ENCODE assay signal across 1 cellular context in the genomic region with DNA sequence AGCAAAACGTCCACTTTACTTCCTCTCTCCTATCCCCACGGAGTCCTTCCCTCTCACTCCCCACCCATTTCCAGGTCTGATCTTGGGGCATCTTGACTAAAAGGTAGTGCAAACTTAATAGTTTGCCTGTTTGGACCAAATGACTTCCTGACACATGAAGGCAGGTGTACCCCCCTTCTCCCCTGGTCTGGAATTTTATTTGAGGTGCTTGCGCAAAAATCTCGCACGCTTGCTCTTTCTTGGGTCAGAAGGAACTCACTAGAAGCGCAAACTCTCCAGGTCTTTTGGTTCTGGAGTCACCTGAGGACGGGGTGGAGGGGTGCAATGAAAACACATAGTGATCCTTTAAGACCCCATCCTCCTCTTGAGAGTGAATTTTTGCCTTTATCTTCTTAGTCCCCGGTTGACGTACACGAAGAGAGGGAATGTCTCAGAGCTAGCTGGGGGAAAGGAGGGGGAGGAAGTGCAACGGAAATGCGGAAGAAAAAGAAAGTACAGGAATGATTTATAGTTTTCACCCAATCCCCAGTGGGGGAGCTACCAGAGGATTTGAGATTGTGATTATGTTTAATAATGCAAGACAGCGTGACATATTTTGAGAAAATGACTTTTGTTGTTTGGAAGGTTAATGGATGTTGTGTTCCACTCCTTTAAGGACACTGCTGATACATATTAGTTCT.
TF ChIP-seq lines count a peak whose summit lies in the region.

No MANE protein-coding gene starts in this region.

TF ChIP-seq in WTC11, 78 proteins besides CTCF, POLR2A, EP300 and RAD21 (continued from another document):
- TF ChIP-seq, protein P1, sequence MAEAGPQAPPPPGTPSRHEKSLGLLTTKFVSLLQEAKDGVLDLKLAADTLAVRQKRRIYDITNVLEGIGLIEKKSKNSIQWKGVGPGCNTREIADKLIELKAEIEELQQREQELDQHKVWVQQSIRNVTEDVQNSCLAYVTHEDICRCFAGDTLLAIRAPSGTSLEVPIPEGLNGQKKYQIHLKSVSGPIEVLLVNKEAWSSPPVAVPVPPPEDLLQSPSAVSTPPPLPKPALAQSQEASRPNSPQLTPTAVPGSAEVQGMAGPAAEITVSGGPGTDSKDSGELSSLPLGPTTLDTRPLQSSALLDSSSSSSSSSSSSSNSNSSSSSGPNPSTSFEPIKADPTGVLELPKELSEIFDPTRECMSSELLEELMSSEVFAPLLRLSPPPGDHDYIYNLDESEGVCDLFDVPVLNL (CRISPR knock-in tag; IDR thresholded peaks at IDR 0.05; ENCODE audit: borderline replicate concordance, low read depth), result no peak
- TF ChIP-seq, protein P2, sequence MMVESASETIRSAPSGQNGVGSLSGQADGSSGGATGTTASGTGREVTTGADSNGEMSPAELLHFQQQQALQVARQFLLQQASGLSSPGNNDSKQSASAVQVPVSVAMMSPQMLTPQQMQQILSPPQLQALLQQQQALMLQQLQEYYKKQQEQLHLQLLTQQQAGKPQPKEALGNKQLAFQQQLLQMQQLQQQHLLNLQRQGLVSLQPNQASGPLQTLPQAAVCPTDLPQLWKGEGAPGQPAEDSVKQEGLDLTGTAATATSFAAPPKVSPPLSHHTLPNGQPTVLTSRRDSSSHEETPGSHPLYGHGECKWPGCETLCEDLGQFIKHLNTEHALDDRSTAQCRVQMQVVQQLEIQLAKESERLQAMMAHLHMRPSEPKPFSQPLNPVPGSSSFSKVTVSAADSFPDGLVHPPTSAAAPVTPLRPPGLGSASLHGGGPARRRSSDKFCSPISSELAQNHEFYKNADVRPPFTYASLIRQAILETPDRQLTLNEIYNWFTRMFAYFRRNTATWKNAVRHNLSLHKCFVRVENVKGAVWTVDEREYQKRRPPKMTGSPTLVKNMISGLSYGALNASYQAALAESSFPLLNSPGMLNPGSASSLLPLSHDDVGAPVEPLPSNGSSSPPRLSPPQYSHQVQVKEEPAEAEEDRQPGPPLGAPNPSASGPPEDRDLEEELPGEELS (CRISPR knock-in tag; IDR thresholded peaks at IDR 0.05), result no peak
- TF ChIP-seq GRHL2 (CRISPR knock-in tag; IDR thresholded peaks at IDR 0.05; ENCODE audit: insufficient replicate concordance, severe bottlenecking) (no peak), NR2C2 (CRISPR knock-in tag; IDR thresholded peaks at IDR 0.05) (no peak), MXD4 (CRISPR knock-in tag; IDR thresholded peaks at IDR 0.05; ENCODE audit: borderline replicate concordance) (no peak), ZNF263 (CRISPR knock-in tag; IDR thresholded peaks at IDR 0.05; ENCODE audit: low read depth) (no peak), PRRX2 (CRISPR knock-in tag; IDR thresholded peaks at IDR 0.05) (no peak), NFYB (CRISPR knock-in tag; conservative IDR thresholded peaks at IDR 0.05; ENCODE audit: low read depth) (no peak), ZNF219 (CRISPR knock-in tag; IDR thresholded peaks at IDR 0.05; ENCODE audit: borderline replicate concordance) (no peak), NR3C1 (CRISPR knock-in tag; conservative IDR thresholded peaks at IDR 0.05; ENCODE audit: low read depth) (no peak), SMAD4 (CRISPR knock-in tag; IDR thresholded peaks at IDR 0.05) (no peak)
- TF ChIP-seq, protein P3, sequence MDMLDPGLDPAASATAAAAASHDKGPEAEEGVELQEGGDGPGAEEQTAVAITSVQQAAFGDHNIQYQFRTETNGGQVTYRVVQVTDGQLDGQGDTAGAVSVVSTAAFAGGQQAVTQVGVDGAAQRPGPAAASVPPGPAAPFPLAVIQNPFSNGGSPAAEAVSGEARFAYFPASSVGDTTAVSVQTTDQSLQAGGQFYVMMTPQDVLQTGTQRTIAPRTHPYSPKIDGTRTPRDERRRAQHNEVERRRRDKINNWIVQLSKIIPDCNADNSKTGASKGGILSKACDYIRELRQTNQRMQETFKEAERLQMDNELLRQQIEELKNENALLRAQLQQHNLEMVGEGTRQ (CRISPR knock-in tag; IDR thresholded peaks at IDR 0.05), result no peak
- TF ChIP-seq, protein P4, sequence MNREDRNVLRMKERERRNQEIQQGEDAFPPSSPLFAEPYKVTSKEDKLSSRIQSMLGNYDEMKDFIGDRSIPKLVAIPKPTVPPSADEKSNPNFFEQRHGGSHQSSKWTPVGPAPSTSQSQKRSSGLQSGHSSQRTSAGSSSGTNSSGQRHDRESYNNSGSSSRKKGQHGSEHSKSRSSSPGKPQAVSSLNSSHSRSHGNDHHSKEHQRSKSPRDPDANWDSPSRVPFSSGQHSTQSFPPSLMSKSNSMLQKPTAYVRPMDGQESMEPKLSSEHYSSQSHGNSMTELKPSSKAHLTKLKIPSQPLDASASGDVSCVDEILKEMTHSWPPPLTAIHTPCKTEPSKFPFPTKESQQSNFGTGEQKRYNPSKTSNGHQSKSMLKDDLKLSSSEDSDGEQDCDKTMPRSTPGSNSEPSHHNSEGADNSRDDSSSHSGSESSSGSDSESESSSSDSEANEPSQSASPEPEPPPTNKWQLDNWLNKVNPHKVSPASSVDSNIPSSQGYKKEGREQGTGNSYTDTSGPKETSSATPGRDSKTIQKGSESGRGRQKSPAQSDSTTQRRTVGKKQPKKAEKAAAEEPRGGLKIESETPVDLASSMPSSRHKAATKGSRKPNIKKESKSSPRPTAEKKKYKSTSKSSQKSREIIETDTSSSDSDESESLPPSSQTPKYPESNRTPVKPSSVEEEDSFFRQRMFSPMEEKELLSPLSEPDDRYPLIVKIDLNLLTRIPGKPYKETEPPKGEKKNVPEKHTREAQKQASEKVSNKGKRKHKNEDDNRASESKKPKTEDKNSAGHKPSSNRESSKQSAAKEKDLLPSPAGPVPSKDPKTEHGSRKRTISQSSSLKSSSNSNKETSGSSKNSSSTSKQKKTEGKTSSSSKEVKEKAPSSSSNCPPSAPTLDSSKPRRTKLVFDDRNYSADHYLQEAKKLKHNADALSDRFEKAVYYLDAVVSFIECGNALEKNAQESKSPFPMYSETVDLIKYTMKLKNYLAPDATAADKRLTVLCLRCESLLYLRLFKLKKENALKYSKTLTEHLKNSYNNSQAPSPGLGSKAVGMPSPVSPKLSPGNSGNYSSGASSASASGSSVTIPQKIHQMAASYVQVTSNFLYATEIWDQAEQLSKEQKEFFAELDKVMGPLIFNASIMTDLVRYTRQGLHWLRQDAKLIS (CRISPR knock-in tag; IDR thresholded peaks at IDR 0.05; ENCODE audit: borderline replicate concordance), result no peak
